In the genomic region with DNA sequence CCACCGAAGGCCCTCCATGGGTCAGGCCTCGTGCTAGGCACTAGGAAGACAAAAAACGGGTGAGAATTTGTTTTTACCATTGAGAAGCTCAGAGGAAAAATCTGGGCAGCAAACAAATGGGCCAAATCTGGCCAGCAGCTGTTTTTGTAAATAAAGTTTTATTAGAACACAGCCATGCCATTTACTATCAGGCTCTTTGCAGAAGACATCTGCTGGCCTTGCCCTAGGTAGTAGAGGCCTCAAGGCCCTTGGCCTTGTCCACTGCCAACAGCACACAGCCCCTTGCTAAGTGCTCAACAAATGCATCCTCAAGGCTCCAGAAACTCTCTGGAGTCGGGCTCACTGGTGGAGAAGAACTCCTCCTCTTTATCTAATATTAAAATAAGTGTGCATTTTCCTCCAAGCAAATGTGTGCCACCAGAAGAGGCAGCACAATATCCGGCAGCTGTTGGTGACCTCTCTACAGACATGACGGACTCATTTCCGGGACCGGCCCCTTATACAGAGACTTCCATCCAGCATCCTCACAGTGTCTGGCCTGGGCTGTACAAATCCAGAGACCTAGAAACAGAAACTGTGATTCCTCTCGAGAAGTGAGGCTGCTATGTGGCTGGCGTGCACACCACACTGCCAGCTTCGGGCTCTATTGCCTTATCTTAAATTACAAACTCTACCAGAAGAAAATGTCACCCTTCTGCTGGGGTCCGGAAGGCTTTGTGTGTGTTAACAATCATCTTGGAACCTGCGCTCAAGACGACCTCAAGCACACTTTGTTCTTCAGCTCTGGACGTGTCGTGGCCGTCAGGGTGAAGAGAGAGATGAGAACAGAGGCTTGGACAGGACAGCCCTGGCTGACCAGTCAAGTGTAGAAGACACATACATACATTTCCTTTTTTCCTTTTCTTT, we compare ENCODE assay signal across 13 cellular contexts.
A peak's percentile ranks its signal among the peaks of the same experiment; 100 is the strongest.
DNase-seq lines count a peak whose midpoint lies in the region; ATAC-seq and TF ChIP-seq lines count a peak whose summit lies in the region.
"Had no signal": no experiment of that assay in that cellular context is flagged by ENCODE, and none has a peak within 500 bp of the region (broad histone marks: within the 10 kb centered on the region; RNA-seq: fewer than 3 reads in every experiment).

No MANE protein-coding gene starts in this region.

- ATAC-seq in heart left ventricle (peak in 2 of 4 donors; percentile 10 to 25), Right ventricle myocardium inferior (no peak)
- ATAC-seq in naive thymus-derived CD8-positive, alpha-beta T cell = peak in 1 of 2 donors; percentile 21

- H3K27ac ChIP-seq in heart left ventricle (peak overlapping the region in 9 of 12 donors; percentile 39 to 87 (median 58)), uterus (peak overlapping the region; percentile 58 to 83)
- H3K27ac ChIP-seq: SK-N-MC had no signal

- H3K27me3 ChIP-seq in heart left ventricle (no peaks in the 10 kb centered on the region), uterus (no peaks in the 10 kb centered on the region)
- H3K27me3 ChIP-seq: BE2C had no signal

- H3K9me3 ChIP-seq in heart left ventricle (no peaks in the 10 kb centered on the region), uterus (no peaks in the 10 kb centered on the region)
- H3K9me3 ChIP-seq: BE2C had no signal

- TF ChIP-seq CTCF in heart left ventricle (IDR thresholded peaks at IDR 0.05) (peak in 1 of 12 donors; percentile 13), uterus (IDR thresholded peaks at IDR 0.05) (no peak)

- H3K27me3 Mint-ChIP-seq in dendritic cell treated with granulocyte-macrophage colony-stimulating factor and Interleukin-4, amounts not matched to agents 40 ng/mL and 50 ng/mL, for 4 days = no peaks in the 10 kb centered on the region
- no peaks in the 10 kb centered on the region for H3K27me3 Mint-ChIP-seq in naive thymus-derived CD8-positive, alpha-beta T cell

- H3K36me3 ChIP-seq in heart left ventricle = no peaks in the 10 kb centered on the region
- H3K36me3 ChIP-seq in uterus = no peaks in the 10 kb centered on the region
- H3K36me3 ChIP-seq: BE2C had no signal

- 73 to 84% (median 76%) methylated on average over 17 of the region's 17 CpGs for WGBS in heart left ventricle, 4 donors

- TF ChIP-seq POLR2A in heart left ventricle (IDR thresholded peaks at IDR 0.05) = no peak
- TF ChIP-seq POLR2A in uterus (IDR thresholded peaks at IDR 0.05) = no peak

- H3K4me3 ChIP-seq in heart left ventricle = no peak overlapping the region
- no peak overlapping the region for H3K4me3 ChIP-seq in uterus
- H3K4me3 ChIP-seq: SK-N-MC had no signal

- peak overlapping the region; percentile 97 for H3K27ac Mint-ChIP-seq in dendritic cell treated with granulocyte-macrophage colony-stimulating factor and Interleukin-4, amounts not matched to agents 40 ng/mL and 50 ng/mL, for 4 days
- peak overlapping the region in 7 of 10 donors; percentile 13 to 88 (median 65) for H3K27ac Mint-ChIP-seq in naive thymus-derived CD8-positive, alpha-beta T cell

- intact Hi-C loops in heart left ventricle (cut with DNase I) (loop anchor here in 6 of 10 donors (2.0 to 5.0 kb wide), 6 partner anchors 38 to 63 kb away; no protein-coding TSS in a partner anchor), Right ventricle myocardium inferior (cut with DNase I) (loop anchor here (5.0 kb wide), 1 partner anchor 38 kb away; no protein-coding TSS in a partner anchor), uterus (cut with DNase I; ENCODE audit: low total_unique reads) (no loop called here)
- intact Hi-C loops in dendritic cell treated with granulocyte-macrophage colony-stimulating factor and Interleukin-4, amounts not matched to agents 40 ng/mL and 50 ng/mL, for 4 days (cut with micrococcal nuclease) = loop anchor here (5.0 kb wide), 2 partner anchors 53 to 72 kb away; no protein-coding TSS in a partner anchor

- peaks cover 6 to 68% (median 47%) of the 10 kb centered on the region in 12 donors for H3K4me1 ChIP-seq in heart left ventricle
- H3K4me1 ChIP-seq in uterus = peaks cover 0 to 5% of the 10 kb centered on the region in 2 donors
- H3K4me1 ChIP-seq: BE2C had no signal

- peaks cover 91% of the 10 kb centered on the region for H3K4me1 Mint-ChIP-seq in dendritic cell treated with granulocyte-macrophage colony-stimulating factor and Interleukin-4, amounts not matched to agents 40 ng/mL and 50 ng/mL, for 4 days (ENCODE audit: low read depth)
- H3K4me1 Mint-ChIP-seq in naive thymus-derived CD8-positive, alpha-beta T cell = peaks cover 38 to 52% (median 48%) of the 10 kb centered on the region in 4 donors

- H3K36me3 Mint-ChIP-seq in dendritic cell treated with granulocyte-macrophage colony-stimulating factor and Interleukin-4, amounts not matched to agents 40 ng/mL and 50 ng/mL, for 4 days (ENCODE audit: low read depth) = peaks cover 6% of the 10 kb centered on the region
- H3K36me3 Mint-ChIP-seq in naive thymus-derived CD8-positive, alpha-beta T cell = no peaks in the 10 kb centered on the region

- DNase-seq in heart left ventricle (peak in 1 of 5 donors; percentile 12), Right ventricle myocardium inferior (ENCODE audit: missing footprints) (no peak), uterus (peak in 1 of 2 donors; percentile 13), GM03348 (ENCODE audit: low spot score) (no peak), NCI-H774 (lab: John Stamatoyannopoulos, UW) (no peak), superior temporal gyrus (ENCODE audit: extremely low spot score) (no peak)
- DNase-seq in naive thymus-derived CD8-positive, alpha-beta T cell = no peak
- DNase-seq: activated T-cell treated with anti-CD3 and anti-CD28 coated beads, Interleukin-2, amount 50 U/mL, for 1 hour; BE2C; NCI-H187 treated with DMSO at 0.1 percent for 48 hours; stimulated activated CD4-positive, alpha-beta T cell treated with anti-CD3 and anti-CD28 coated beads, Interleukin-4, amount 100 ng/mL, for 1 hour had no signal

- POLR2A ChIA-PET in naive thymus-derived CD8-positive, alpha-beta T cell (lab: Charles Lee) = interaction anchor here (0.9 kb wide), 1 partner anchor 316 kb away, joined by 4 read pairs; no protein-coding TSS in a partner anchor

- H3K4me3 Mint-ChIP-seq in dendritic cell treated with granulocyte-macrophage colony-stimulating factor and Interleukin-4, amounts not matched to agents 40 ng/mL and 50 ng/mL, for 4 days = no peak overlapping the region
- peak overlapping the region in 2 of 10 donors; percentile 34 to 51 for H3K4me3 Mint-ChIP-seq in naive thymus-derived CD8-positive, alpha-beta T cell

- H3K9me3 Mint-ChIP-seq in dendritic cell treated with granulocyte-macrophage colony-stimulating factor and Interleukin-4, amounts not matched to agents 40 ng/mL and 50 ng/mL, for 4 days = no peaks in the 10 kb centered on the region
- H3K9me3 Mint-ChIP-seq in naive thymus-derived CD8-positive, alpha-beta T cell = no peaks in the 10 kb centered on the region
